8 cellular contexts compared by ENCODE assay signal in the genomic region with DNA sequence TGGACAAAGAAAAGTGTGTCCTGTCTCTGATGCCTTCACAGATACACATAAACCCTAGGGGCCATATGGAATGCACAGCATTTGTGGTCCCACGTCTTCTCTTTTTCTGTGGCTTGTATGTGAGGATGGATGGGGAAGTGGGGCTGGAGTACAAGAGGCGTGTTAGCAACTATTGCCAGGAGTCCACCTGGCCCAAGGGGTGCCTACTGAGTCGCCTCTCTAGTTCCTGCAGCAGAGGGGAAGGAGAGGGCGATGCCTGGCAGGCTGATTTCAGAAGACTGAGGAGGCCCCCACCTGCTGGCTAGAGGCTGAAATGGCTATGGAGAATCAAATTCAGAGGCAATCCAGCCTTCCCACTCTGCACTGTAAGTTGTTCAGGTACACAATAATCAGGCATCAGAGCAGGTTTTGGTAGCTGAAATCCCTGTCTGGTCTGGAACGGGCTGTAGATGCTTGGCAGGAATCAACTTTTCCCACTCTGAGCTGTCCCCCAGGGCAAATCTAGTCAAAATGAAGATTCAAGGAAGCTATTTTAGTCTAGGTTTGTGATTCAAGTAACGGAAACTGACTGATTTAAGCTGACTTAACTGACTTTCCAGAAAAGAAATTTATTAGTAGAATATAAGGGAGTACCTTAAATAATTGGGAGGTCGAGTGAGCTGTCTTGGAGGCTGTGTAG. TPM values are rescaled to one million over a fixed set of nuclear protein-coding genes. Genes with fewer than 3 reads are reported as not detected.
DNase-seq lines count a peak whose midpoint lies in the region; ATAC-seq and TF ChIP-seq lines count a peak whose summit lies in the region.

No MANE protein-coding gene starts in this region.

- H3K4me1 ChIP-seq in CD4-positive, CD25-positive, alpha-beta regulatory T cell (ENCODE audit: control insufficient read depth, insufficient read depth, low read length, poor library complexity, severe bottlenecking), result peaks cover 17% of the 10 kb centered on the region

- H3K27me3 ChIP-seq in CD4-positive, CD25-positive, alpha-beta regulatory T cell (ENCODE audit: control insufficient read depth, insufficient read depth, low read length), result no peaks in the 10 kb centered on the region

- ATAC-seq in CD4-positive, CD25-positive, alpha-beta regulatory T cell (ENCODE audit: low read depth in 2 of 2), result peak; percentile 87 to 90
- peak; percentile 82 for ATAC-seq in GM21825 (IDR thresholded peaks at IDR 0.05; ENCODE audit: unreplicated experiment)
- no peak for ATAC-seq in HG03457 (IDR thresholded peaks at IDR 0.05; ENCODE audit: unreplicated experiment)

- peaks cover 0 to 3% (median 0%) of the 10 kb centered on the region in 7 donors for H3K9me3 Mint-ChIP-seq in CD4-positive, CD25-positive, alpha-beta regulatory T cell

- DNase-seq in CD4-positive, CD25-positive, alpha-beta regulatory T cell, result peak; percentile 58 to 83 (median 77)
- DNase-seq in NCI-H2196 (lab: John Stamatoyannopoulos, UW; ENCODE audit: unreplicated experiment) (peak; percentile 42), choroid plexus epithelial cell (ENCODE audit: low read depth) (peak; percentile 77), lung microvascular endothelial cell (ENCODE audit: low read depth in 2 of 2) (peak; percentile 63 to 68)
- DNase-seq in activated CD4-positive, alpha-beta T cell treated with anti-CD3 and anti-CD28 coated beads for 4 hours, result peak; percentile 75 to 81
- DNase-seq in stimulated activated CD8-positive, alpha-beta memory T cell treated with anti-CD3 and anti-CD28 coated beads, Interleukin-4, amount 100 ng/mL, for 1 hour (ENCODE audit: low read depth in 2 of 2, low spot score in 1 of 2), result peak; percentile 34 to 65

- peaks cover 22% of the 10 kb centered on the region for H3K36me3 Mint-ChIP-seq in CD4-positive, CD25-positive, alpha-beta regulatory T cell

- peaks cover 25% of the 10 kb centered on the region for H3K36me3 ChIP-seq in CD4-positive, CD25-positive, alpha-beta regulatory T cell (ENCODE audit: control insufficient read depth, insufficient read depth, low read length)

- TF ChIP-seq CTCF in choroid plexus epithelial cell (conservative IDR thresholded peaks at IDR 0.05; ENCODE audit: low read depth, low read length), result peak; percentile 88

- peak overlapping the region in 2 of 4 donors; percentile 3 to 43 for H3K4me3 Mint-ChIP-seq in CD4-positive, CD25-positive, alpha-beta regulatory T cell

- peak overlapping the region; percentile 62 to 87 (median 80) for H3K27ac Mint-ChIP-seq in CD4-positive, CD25-positive, alpha-beta regulatory T cell

- H3K4me3 ChIP-seq in CD4-positive, CD25-positive, alpha-beta regulatory T cell (ENCODE audit: low read depth, low read length), result peak overlapping the region; percentile 7
- no peak overlapping the region for H3K4me3 ChIP-seq in choroid plexus epithelial cell (ENCODE audit: low read depth, low read length)

- H3K27me3 Mint-ChIP-seq in CD4-positive, CD25-positive, alpha-beta regulatory T cell, result no peaks in the 10 kb centered on the region

- H3K27ac ChIP-seq in CD4-positive, CD25-positive, alpha-beta regulatory T cell (ENCODE audit: insufficient read depth, low read length, poor library complexity, severe bottlenecking), result no peak overlapping the region

- no peaks in the 10 kb centered on the region for H3K9me3 ChIP-seq in CD4-positive, CD25-positive, alpha-beta regulatory T cell (ENCODE audit: control insufficient read depth in 2 of 2, low read length in 2 of 2)

- H3K4me1 Mint-ChIP-seq in CD4-positive, CD25-positive, alpha-beta regulatory T cell, result peaks cover 10 to 29% (median 16%) of the 10 kb centered on the region in 4 donors

RNA-seq across cellular contexts. Expression of a gene that starts 14.9 kb away (rescaled TPM):
- total RNA-seq in CD4-positive, CD25-positive, alpha-beta regulatory T cell, result 37.3 TPM
- 1 to 10 TPM; 3.8 to 6.6 (median 5.1) TPM for polyA plus RNA-seq in CD4-positive, CD25-positive, alpha-beta regulatory T cell
- 5.4 and 9.5 TPM in 2 replicates for total RNA-seq in lung microvascular endothelial cell

RNA-seq across cellular contexts. Expression of a gene that starts 29.9 kb away (rescaled TPM):
- total RNA-seq in CD4-positive, CD25-positive, alpha-beta regulatory T cell, result 247 TPM
- 100 to 1,000 TPM; 134 to 142 (median 139) TPM for polyA plus RNA-seq in CD4-positive, CD25-positive, alpha-beta regulatory T cell
- total RNA-seq in lung microvascular endothelial cell, result 0.20 and 0.65 TPM in 2 replicates

Comparison
In these comparisons a context has a peak if more than half of its experiments do, and no peak if none do; other contexts are left out.
1. RNA of a gene that starts 29.9 kb away (total RNA-seq): 247 TPM in CD4-positive, CD25-positive, alpha-beta regulatory T cell (single experiment); 0.20 to 0.65 TPM in lung microvascular endothelial cell; every median in the first group is over 100 times any median in the second.
2. Peak in every context shown above with its lines, with median percentiles within 50 percentile points of each other: DNase-seq.